ENCODE assay signal across 7 cellular contexts in the genomic region with DNA sequence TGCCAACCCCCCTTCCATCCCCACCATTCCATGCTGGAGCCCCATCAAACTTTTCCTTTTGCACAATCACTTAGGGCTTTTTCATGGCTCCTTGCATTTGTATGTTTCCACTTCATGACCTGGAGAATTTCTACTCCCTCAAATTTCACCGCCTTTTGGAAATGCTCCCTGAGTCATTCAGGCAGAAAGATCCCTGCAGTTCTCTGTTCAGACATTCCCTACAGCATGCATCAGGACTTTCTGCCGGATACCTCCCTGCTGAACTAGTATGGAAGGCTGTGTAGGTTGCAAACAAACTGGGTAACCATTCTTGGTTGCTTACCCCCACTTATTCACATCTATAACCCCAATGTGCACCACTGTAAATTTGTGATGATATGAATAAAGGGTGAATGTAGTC.
"Had no signal": no experiment of that assay in that cellular context is flagged by ENCODE, and none has a peak within 500 bp of the region (broad histone marks: within the 10 kb centered on the region; RNA-seq: fewer than 3 reads in every experiment).

No MANE protein-coding gene starts in this region.

- DNase-seq: GM23248, GOT3, H7, HFFc6, Karpas-422, KBM-7 had no signal

- FAIRE-seq: HepG2 had no signal
